ENCODE assay signal across 8 cellular contexts in genomic region chr3:108662141-108662738, GRCh38.
DNase-seq lines count a peak whose midpoint lies in the region; ATAC-seq and TF ChIP-seq lines count a peak whose summit lies in the region.

No MANE protein-coding gene starts in this region.

- H3K9me2 ChIP-seq in GM23338 (ENCODE audit: insufficient read depth) (no peaks in the 10 kb centered on the region), hepatocyte (replicated peaks; ENCODE audit: insufficient read depth) (no peaks in the 10 kb centered on the region)

- DNase-seq in GM04503 (ENCODE audit: low read depth), result peak; percentile 25
- DNase-seq in GM23338 (ENCODE audit: low spot score), result peak; percentile 78
- DNase-seq in NAMALWA (ENCODE audit: low spot score), result peak; percentile 75
- peak; percentile 16 for DNase-seq in SHP77 treated with DMSO at 0.1 percent for 48 hours (lab: John Stamatoyannopoulos, UW)
- peak; percentile 76 for DNase-seq in astrocyte of the cerebellum (ENCODE audit: low read depth)
- DNase-seq in hepatocyte (ENCODE audit: low spot score), result peak; percentile 85
- peak; percentile 46 for DNase-seq in stimulated activated CD4-positive, alpha-beta T cell treated with anti-CD3 and anti-CD28 coated beads, Interleukin-15, amount 100 ng/mL, for 24 hours

- H3K36me3 ChIP-seq in GM23338 (ENCODE audit: insufficient read depth) (no peaks in the 10 kb centered on the region), hepatocyte (replicated peaks; ENCODE audit: insufficient read depth, low read depth) (no peaks in the 10 kb centered on the region)

- no peak overlapping the region for H3K4me3 Mint-ChIP-seq in GM23338

- H2AFZ ChIP-seq in GM23338 (no peak overlapping the region), hepatocyte (no peak overlapping the region)

- WGBS in hepatocyte (ENCODE audit: low lambda C conversion rate, missing lambda C conversion rate), result 24% methylated on average over 6 of the region's 6 CpGs

- H3K4me2 ChIP-seq in GM23338, result no peak overlapping the region
- no peak overlapping the region for H3K4me2 ChIP-seq in hepatocyte

- H3K9me3 Mint-ChIP-seq in GM23338, result peaks cover 9% of the 10 kb centered on the region; the same call in 2 of the 3 replicates

- peak; percentile 41; the same call in 2 of the 3 replicates for ATAC-seq in GM23338
- no peak for ATAC-seq in GM19328 (IDR thresholded peaks at IDR 0.05; ENCODE audit: unreplicated experiment)

- no peak overlapping the region for H3K4me3 ChIP-seq in GM23338
- H3K4me3 ChIP-seq in astrocyte of the cerebellum (ENCODE audit: low read depth, low read length), result no peak overlapping the region
- H3K4me3 ChIP-seq in hepatocyte, result no peak overlapping the region

- no peaks in the 10 kb centered on the region for H4K20me1 ChIP-seq in GM23338 (replicated peaks; ENCODE audit: insufficient read depth)
- no peaks in the 10 kb centered on the region for H4K20me1 ChIP-seq in hepatocyte (ENCODE audit: insufficient read depth, poor library complexity, severe bottlenecking)

- TF ChIP-seq CTCF in GM23338 (conservative IDR thresholded peaks at IDR 0.05; ENCODE audit: low read depth in 2 of 2) (peak; percentile 77 to 88), astrocyte of the cerebellum (IDR thresholded peaks at IDR 0.05; ENCODE audit: low read depth, low read length, missing control alignments) (peak; percentile 59), hepatocyte (IDR thresholded peaks at IDR 0.05; ENCODE audit: poor library complexity) (peak; percentile 86)

- peaks cover 13% of the 10 kb centered on the region; the same call in 1 of the 2 replicates for H3K4me1 ChIP-seq in GM23338 (ENCODE audit: insufficient read depth)
- H3K4me1 ChIP-seq in hepatocyte (ENCODE audit: insufficient read depth), result no peaks in the 10 kb centered on the region

- H3F3A ChIP-seq in GM23338 (replicated peaks; ENCODE audit: low read depth), result no peaks in the 10 kb centered on the region

- H3K27ac Mint-ChIP-seq in GM23338, result no peak overlapping the region

- peaks cover 9% of the 10 kb centered on the region; the same call in 2 of the 3 replicates for H3K36me3 Mint-ChIP-seq in GM23338 (ENCODE audit: low read depth)

- no peaks in the 10 kb centered on the region for H3K9me3 ChIP-seq in hepatocyte (ENCODE audit: low read depth)

- peaks cover 3% of the 10 kb centered on the region for H3K27me3 Mint-ChIP-seq in GM23338 (ENCODE audit: insufficient read depth, low read depth, poor library complexity)

- H3K4me1 Mint-ChIP-seq in GM23338, result peaks cover 15% of the 10 kb centered on the region; the same call in 2 of the 3 replicates

- in situ Hi-C loops in astrocyte of the cerebellum (cut with HindIII; ENCODE audit: low sequenced_read_pairs), result no loop called here

- H3K27me3 ChIP-seq in GM23338 (ENCODE audit: insufficient read depth) (no peaks in the 10 kb centered on the region), hepatocyte (no peaks in the 10 kb centered on the region)

- no peak overlapping the region for H3K27ac ChIP-seq in GM23338 (ENCODE audit: low read depth)
- no peak overlapping the region for H3K27ac ChIP-seq in hepatocyte

- no peaks in the 10 kb centered on the region for H3K79me2 ChIP-seq in GM23338 (replicated peaks; ENCODE audit: insufficient read depth)
- H3K79me2 ChIP-seq in hepatocyte, result no peaks in the 10 kb centered on the region

TF ChIP-seq in GM23338, 12 proteins besides CTCF, POLR2A, EP300 and RAD21 (continues in another document):
- TF ChIP-seq, protein P1, sequence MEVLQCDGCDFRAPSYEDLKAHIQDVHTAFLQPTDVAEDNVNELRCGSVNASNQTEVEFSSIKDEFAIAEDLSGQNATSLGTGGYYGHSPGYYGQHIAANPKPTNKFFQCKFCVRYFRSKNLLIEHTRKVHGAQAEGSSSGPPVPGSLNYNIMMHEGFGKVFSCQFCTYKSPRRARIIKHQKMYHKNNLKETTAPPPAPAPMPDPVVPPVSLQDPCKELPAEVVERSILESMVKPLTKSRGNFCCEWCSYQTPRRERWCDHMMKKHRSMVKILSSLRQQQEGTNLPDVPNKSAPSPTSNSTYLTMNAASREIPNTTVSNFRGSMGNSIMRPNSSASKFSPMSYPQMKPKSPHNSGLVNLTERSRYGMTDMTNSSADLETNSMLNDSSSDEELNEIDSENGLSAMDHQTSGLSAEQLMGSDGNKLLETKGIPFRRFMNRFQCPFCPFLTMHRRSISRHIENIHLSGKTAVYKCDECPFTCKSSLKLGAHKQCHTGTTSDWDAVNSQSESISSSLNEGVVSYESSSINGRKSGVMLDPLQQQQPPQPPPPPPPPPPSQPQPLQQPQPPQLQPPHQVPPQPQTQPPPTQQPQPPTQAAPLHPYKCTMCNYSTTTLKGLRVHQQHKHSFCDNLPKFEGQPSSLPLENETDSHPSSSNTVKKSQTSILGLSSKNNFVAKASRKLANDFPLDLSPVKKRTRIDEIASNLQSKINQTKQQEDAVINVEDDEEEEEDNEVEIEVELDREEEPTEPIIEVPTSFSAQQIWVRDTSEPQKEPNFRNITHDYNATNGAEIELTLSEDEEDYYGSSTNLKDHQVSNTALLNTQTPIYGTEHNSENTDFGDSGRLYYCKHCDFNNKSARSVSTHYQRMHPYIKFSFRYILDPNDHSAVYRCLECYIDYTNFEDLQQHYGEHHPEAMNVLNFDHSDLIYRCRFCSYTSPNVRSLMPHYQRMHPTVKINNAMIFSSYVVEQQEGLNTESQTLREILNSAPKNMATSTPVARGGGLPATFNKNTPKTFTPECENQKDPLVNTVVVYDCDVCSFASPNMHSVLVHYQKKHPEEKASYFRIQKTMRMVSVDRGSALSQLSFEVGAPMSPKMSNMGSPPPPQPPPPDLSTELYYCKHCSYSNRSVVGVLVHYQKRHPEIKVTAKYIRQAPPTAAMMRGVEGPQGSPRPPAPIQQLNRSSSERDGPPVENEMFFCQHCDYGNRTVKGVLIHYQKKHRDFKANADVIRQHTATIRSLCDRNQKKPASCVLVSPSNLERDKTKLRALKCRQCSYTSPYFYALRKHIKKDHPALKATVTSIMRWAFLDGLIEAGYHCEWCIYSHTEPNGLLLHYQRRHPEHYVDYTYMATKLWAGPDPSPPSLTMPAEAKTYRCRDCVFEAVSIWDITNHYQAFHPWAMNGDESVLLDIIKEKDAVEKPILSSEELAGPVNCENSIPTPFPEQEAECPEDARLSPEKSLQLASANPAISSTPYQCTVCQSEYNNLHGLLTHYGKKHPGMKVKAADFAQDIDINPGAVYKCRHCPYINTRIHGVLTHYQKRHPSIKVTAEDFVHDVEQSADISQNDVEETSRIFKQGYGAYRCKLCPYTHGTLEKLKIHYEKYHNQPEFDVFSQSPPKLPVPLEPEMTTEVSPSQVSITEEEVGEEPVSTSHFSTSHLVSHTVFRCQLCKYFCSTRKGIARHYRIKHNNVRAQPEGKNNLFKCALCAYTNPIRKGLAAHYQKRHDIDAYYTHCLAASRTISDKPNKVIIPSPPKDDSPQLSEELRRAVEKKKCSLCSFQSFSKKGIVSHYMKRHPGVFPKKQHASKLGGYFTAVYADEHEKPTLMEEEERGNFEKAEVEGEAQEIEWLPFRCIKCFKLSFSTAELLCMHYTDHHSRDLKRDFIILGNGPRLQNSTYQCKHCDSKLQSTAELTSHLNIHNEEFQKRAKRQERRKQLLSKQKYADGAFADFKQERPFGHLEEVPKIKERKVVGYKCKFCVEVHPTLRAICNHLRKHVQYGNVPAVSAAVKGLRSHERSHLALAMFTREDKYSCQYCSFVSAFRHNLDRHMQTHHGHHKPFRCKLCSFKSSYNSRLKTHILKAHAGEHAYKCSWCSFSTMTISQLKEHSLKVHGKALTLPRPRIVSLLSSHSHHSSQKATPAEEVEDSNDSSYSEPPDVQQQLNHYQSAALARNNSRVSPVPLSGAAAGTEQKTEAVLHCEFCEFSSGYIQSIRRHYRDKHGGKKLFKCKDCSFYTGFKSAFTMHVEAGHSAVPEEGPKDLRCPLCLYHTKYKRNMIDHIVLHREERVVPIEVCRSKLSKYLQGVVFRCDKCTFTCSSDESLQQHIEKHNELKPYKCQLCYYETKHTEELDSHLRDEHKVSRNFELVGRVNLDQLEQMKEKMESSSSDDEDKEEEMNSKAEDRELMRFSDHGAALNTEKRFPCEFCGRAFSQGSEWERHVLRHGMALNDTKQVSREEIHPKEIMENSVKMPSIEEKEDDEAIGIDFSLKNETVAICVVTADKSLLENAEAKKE (CRISPR knock-in tag; IDR thresholded peaks at IDR 0.05), result no peak
- TF ChIP-seq POLR2AphosphoS5 (IDR thresholded peaks at IDR 0.05; ENCODE audit: low read depth), result no peak
- TF ChIP-seq ETS1 (IDR thresholded peaks at IDR 0.05), result no peak
- no peak for TF ChIP-seq EZH2 (IDR thresholded peaks at IDR 0.05; ENCODE audit: low read depth, unreplicated experiment)
- TF ChIP-seq CREB1 (CRISPR knock-in tag; IDR thresholded peaks at IDR 0.05; ENCODE audit: low read depth), result no peak
- no peak for TF ChIP-seq EZH2phosphoT487 (IDR thresholded peaks at IDR 0.05; ENCODE audit: unreplicated experiment)
- no peak for TF ChIP-seq JUNB (IDR thresholded peaks at IDR 0.05; ENCODE audit: unreplicated experiment)

Comparison
In these comparisons a context has a peak if more than half of its experiments do, and no peak if none do; other contexts are left out.
1. DNase-seq: peak in every context shown above with its lines; median percentile 85 in hepatocyte; 78 in GM23338; 76 in astrocyte of the cerebellum; 75 in NAMALWA; 46 in stimulated activated CD4-positive, alpha-beta T cell treated with anti-CD3 and anti-CD28 coated beads, Interleukin-15, amount 100 ng/mL, for 24 hours; 25 in GM04503; 16 in SHP77 treated with DMSO at 0.1 percent for 48 hours.